32 cellular contexts compared by ENCODE assay signal in the genomic region with DNA sequence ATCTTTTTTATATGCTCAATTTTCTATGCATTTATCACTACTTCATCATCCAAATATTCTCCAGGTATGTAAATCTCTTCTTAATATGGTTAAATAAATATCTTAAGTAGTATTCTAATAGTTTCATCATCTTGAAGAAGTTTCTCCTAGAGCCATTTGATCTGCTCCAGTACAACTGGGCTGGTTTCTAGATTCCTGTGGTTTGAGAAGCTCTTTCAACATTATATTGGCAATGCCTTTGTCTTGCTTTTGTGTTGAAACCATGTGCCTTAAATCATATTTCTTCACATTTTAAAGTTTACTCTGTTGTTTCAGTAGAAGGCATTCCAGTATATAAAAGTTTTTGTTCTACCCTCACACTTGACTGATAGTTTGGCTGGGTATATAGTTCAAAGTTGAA. TPM values are rescaled to one million over a fixed set of nuclear protein-coding genes. Genes with fewer than 3 reads are reported as not detected.
A peak's percentile ranks its signal among the peaks of the same experiment; 100 is the strongest.
DNase-seq lines count a peak whose midpoint lies in the region; ATAC-seq and TF ChIP-seq lines count a peak whose summit lies in the region.
"Had no signal": no experiment of that assay in that cellular context is flagged by ENCODE, and none has a peak within 500 bp of the region (broad histone marks: within the 10 kb centered on the region; RNA-seq: fewer than 3 reads in every experiment).

No MANE protein-coding gene starts in this region.

- H3K9me3 ChIP-seq in breast epithelium (no peaks in the 10 kb centered on the region), RWPE2 (ENCODE audit: severe bottlenecking) (no peaks in the 10 kb centered on the region), right atrium auricular region (peaks cover 0 to 4% of the 10 kb centered on the region in 2 donors)
- H3K9me3 ChIP-seq: body of pancreas, Caco-2, HAP-1, pancreas, tibial artery had no signal

- no peak overlapping the region for H3K4me3 Mint-ChIP-seq in MCF 10A (ENCODE audit: unreplicated experiment)
- H3K4me3 Mint-ChIP-seq: activated B cell treated with CpG ODN at 0.5 μM for 24 hours; activated naive CD8-positive, alpha-beta T cell; stimulated activated naive CD8-positive, alpha-beta T cell treated with anti-CD3 and anti-CD28 coated beads, Interleukin-15, Interleukin-2, amounts not matched to agents 100 ng/mL and 50 ng/mL, for 24 hours had no signal

- intact Hi-C loops in MCF 10A (cut with micrococcal nuclease) = no loop called here
- intact Hi-C loops in breast epithelium (cut with DNase I; ENCODE audit: low total_unique reads) = no loop called here

- H3K4me3 ChIP-seq in breast epithelium = no peak overlapping the region
- no peak overlapping the region for H3K4me3 ChIP-seq in RWPE2 (ENCODE audit: severe bottlenecking)
- no peak overlapping the region for H3K4me3 ChIP-seq in fibroblast of mammary gland (ENCODE audit: control insufficient read depth, low read depth, low read length)
- H3K4me3 ChIP-seq in right atrium auricular region = no peak overlapping the region
- H3K4me3 ChIP-seq: BLaER1 treated with 17β-estradiol and CSF1 and Interleukin-3, amounts not matched to agents 10 nM and 100 nM; body of pancreas; HAP-1; pancreas; PC-9; tibial artery had no signal

- H3K27me3 ChIP-seq in breast epithelium (no peaks in the 10 kb centered on the region), RWPE2 (ENCODE audit: insufficient read depth, poor library complexity, severe bottlenecking) (no peaks in the 10 kb centered on the region), right atrium auricular region (no peaks in the 10 kb centered on the region)
- H3K27me3 ChIP-seq: BLaER1 treated with 17β-estradiol and CSF1 and Interleukin-3, amounts not matched to agents 10 nM and 100 nM; body of pancreas; pancreas; tibial artery had no signal

- ATAC-seq in RWPE2 (ENCODE audit: low read depth) (0 out of 3 replicates have a peak, but pooled peaks have one; percentile 14), HG02642 (IDR thresholded peaks at IDR 0.05; ENCODE audit: poor library complexity, unreplicated experiment) (no peak)
- ATAC-seq: body of pancreas, pancreas, right cardiac atrium had no signal

- H3K4me1 ChIP-seq in breast epithelium = no peaks in the 10 kb centered on the region
- no peaks in the 10 kb centered on the region for H3K4me1 ChIP-seq in RWPE2 (ENCODE audit: insufficient read depth, poor library complexity, severe bottlenecking)
- H3K4me1 ChIP-seq in right atrium auricular region = no peaks in the 10 kb centered on the region
- H3K4me1 ChIP-seq: BLaER1 treated with 17β-estradiol and CSF1 and Interleukin-3, amounts not matched to agents 10 nM and 100 nM; body of pancreas; Caco-2; HAP-1; pancreas; tibial artery had no signal

- TF ChIP-seq CTCF in MCF 10A (IDR thresholded peaks at IDR 0.05; ENCODE audit: unreplicated experiment) (no peak), breast epithelium (IDR thresholded peaks at IDR 0.05) (no peak), RWPE2 (IDR thresholded peaks at IDR 0.05; ENCODE audit: poor library complexity, severe bottlenecking) (no peak), fibroblast of mammary gland (conservative IDR thresholded peaks at IDR 0.05; ENCODE audit: control insufficient read depth, insufficient read depth, low read depth, low read length) (no peak), right atrium auricular region (IDR thresholded peaks at IDR 0.05) (no peak)

- H3K27ac ChIP-seq in breast epithelium (no peak overlapping the region), RWPE2 (ENCODE audit: poor library complexity, severe bottlenecking) (no peak overlapping the region), right atrium auricular region (no peak overlapping the region)
- H3K27ac ChIP-seq: BLaER1 treated with 17β-estradiol and CSF1 and Interleukin-3, amounts not matched to agents 10 nM and 100 nM; body of pancreas; HL-60; pancreas; PC-9; tibial artery had no signal

- BruUV-seq in MCF 10A (replicated peaks; lab: Mats Ljungman, UMichigan) = no TSS peak

- H3K9me3 Mint-ChIP-seq in MCF 10A (ENCODE audit: unreplicated experiment) = no peaks in the 10 kb centered on the region
- H3K9me3 Mint-ChIP-seq: activated B cell treated with CpG ODN at 0.5 μM for 24 hours; activated T-helper 2 cell treated with anti-CD3 and anti-CD28 coated beads, Interferon-gamma antibody, Interleukin-2, Interleukin-4, amounts not matched to agents 10 μg/mL and 5 μg/mL and 100 μg/mL, durations not matched to agents 14 hours and 24 hours and 36 hours; stimulated activated naive CD8-positive, alpha-beta T cell treated with anti-CD3 and anti-CD28 coated beads, Interleukin-15, Interleukin-2, amounts not matched to agents 100 ng/mL and 50 ng/mL, for 24 hours had no signal

- TF ChIP-seq POLR2A in breast epithelium (IDR thresholded peaks at IDR 0.05) = no peak

- CTCF ChIA-PET in MCF 10A (lab: Yijun Ruan, JAX) = interaction anchor here (0.6 to 1.6 kb wide), 5 partner anchors 11 to 158 kb away, joined by 3 to 9 read pairs (median 3); partner anchors contain the start of gene LYSMD3

- DNase-seq in MCF 10A (ENCODE audit: unreplicated experiment) = peak; percentile 11
- no peak for DNase-seq in breast epithelium (ENCODE audit: low spot score in 2 of 2)
- DNase-seq in RWPE2 (ENCODE audit: low spot score) = no peak
- DNase-seq in fibroblast of mammary gland (ENCODE audit: low read depth) = peak; percentile 66
- DNase-seq in right atrium auricular region (ENCODE audit: low spot score) = no peak
- no peak for DNase-seq in Ammon's horn (ENCODE audit: low spot score)
- DNase-seq in COR-L47 (lab: John Stamatoyannopoulos, UW) = no peak
- DNase-seq: 8988T; activated B cell treated with CpG ODN at 0.5 μM for 24 hours; activated CD4-positive, alpha-beta T cell treated with anti-CD3 and anti-CD28 coated beads, Interleukin-2, amount 50 U/mL, for 48 hours; activated CD8-positive, alpha-beta memory T cell treated with anti-CD3 and anti-CD28 coated beads, Interleukin-2, amount 50 U/mL, for 4 hours; body of pancreas; Caco-2; DMS79; effector memory CD4-positive, alpha-beta T cell; erythroblast; kidney; NCI-H1436; NCI-H446 treated with DMSO at 0.1 percent for 48 hours; pancreas; right cardiac atrium; SHP77; SW 1271; tibial artery had no signal

- H3K36me3 ChIP-seq in breast epithelium (no peaks in the 10 kb centered on the region), RWPE2 (ENCODE audit: low read depth) (no peaks in the 10 kb centered on the region), right atrium auricular region (no peaks in the 10 kb centered on the region)
- H3K36me3 ChIP-seq: HAP-1, pancreas, tibial artery had no signal

- no peak overlapping the region for H3K27ac Mint-ChIP-seq in MCF 10A (ENCODE audit: low read depth, unreplicated experiment)
- H3K27ac Mint-ChIP-seq: activated B cell treated with CpG ODN at 0.5 μM for 24 hours; activated naive CD8-positive, alpha-beta T cell; activated T-helper 2 cell treated with anti-CD3 and anti-CD28 coated beads, Interferon-gamma antibody, Interleukin-2, Interleukin-4, amounts not matched to agents 10 μg/mL and 5 μg/mL and 100 μg/mL, durations not matched to agents 14 hours and 24 hours and 36 hours; stimulated activated naive CD8-positive, alpha-beta T cell treated with anti-CD3 and anti-CD28 coated beads, Interleukin-15, Interleukin-2, amounts not matched to agents 100 ng/mL and 50 ng/mL, for 24 hours had no signal

- no peaks in the 10 kb centered on the region for H3K36me3 Mint-ChIP-seq in MCF 10A (ENCODE audit: insufficient read depth, unreplicated experiment)
- H3K36me3 Mint-ChIP-seq: activated naive CD8-positive, alpha-beta T cell had no signal

- H3K4me1 Mint-ChIP-seq in MCF 10A (ENCODE audit: insufficient read depth, unreplicated experiment) = no peaks in the 10 kb centered on the region
- H3K4me1 Mint-ChIP-seq: activated B cell treated with CpG ODN at 0.5 μM for 24 hours had no signal

- H3K27me3 Mint-ChIP-seq in MCF 10A (ENCODE audit: insufficient read depth, unreplicated experiment) = no peaks in the 10 kb centered on the region
- H3K27me3 Mint-ChIP-seq: activated B cell treated with CpG ODN at 0.5 μM for 24 hours; activated naive CD8-positive, alpha-beta T cell had no signal

- POLR2A ChIA-PET in MCF 10A (lab: Yijun Ruan, JAX) = interaction anchor here (0.6 to 1.3 kb wide), 3 partner anchors 26 to 847 kb away, joined by 3 to 5 read pairs (median 4); partner anchors contain the start of gene CETN3

RNA-seq across cellular contexts. Expression of gene MBLAC2, which starts 27.6 kb away (rescaled TPM):
- total RNA-seq in MCF 10A (2022) (9.1 and 9.4 TPM in 2 replicates), breast epithelium (1 to 10 TPM; 4.5 to 10.0 (median 5.2) TPM), right atrium auricular region (1 to 10 TPM; 1.9 to 3.3 TPM)

RNA-seq across cellular contexts. Expression of gene POLR3G, which starts 27.7 kb away (rescaled TPM):
- total RNA-seq in MCF 10A (2022) (13.2 and 13.6 TPM in 2 replicates), breast epithelium (1 to 10 TPM; 2.0 to 4.8 (median 2.4) TPM), right atrium auricular region (1 to 10 TPM in 1 of 2 donors, under 1 TPM in 1; 0.85 to 1.6 TPM)

RNA-seq across cellular contexts. Expression of gene CETN3, which starts 37.4 kb away (rescaled TPM):
- total RNA-seq in MCF 10A (2022) (24.8 and 28.4 TPM in 2 replicates), breast epithelium (10 to 100 TPM in 2 of 3 donors, 1 to 10 TPM in 1; 7.7 to 13.8 (median 11.8) TPM), right atrium auricular region (10 to 100 TPM in 1 of 2 donors, 1 to 10 TPM in 1; 5.9 to 14.2 TPM)

Comparison
In these comparisons a context has a peak if more than half of its experiments do, and no peak if none do; other contexts are left out.
1. DNase-seq: peak in MCF 10A (single experiment) and fibroblast of mammary gland (single experiment); none in breast epithelium (0 of 2), RWPE2 (single experiment), right atrium auricular region (single experiment), Ammon's horn (single experiment) and COR-L47 (single experiment).